ENCODE assay signal across 11 cellular contexts in genomic region chrX:45295587-45295986, GRCh38.
A peak's percentile ranks its signal among the peaks of the same experiment; 100 is the strongest.
DNase-seq lines count a peak whose midpoint lies in the region; ATAC-seq, FAIRE-seq and TF ChIP-seq lines count a peak whose summit lies in the region.
"Had no signal": no experiment of that assay in that cellular context is flagged by ENCODE, and none has a peak within 500 bp of the region (broad histone marks: within the 10 kb centered on the region; RNA-seq: fewer than 3 reads in every experiment).

No MANE protein-coding gene starts in this region.

- intact Hi-C loops in HepG2 (cut with micrococcal nuclease; ENCODE audit: unreplicated experiment) (no loop called here), right lobe of liver (cut with DNase I) (no loop called here)

- no peak overlapping the region for H3K27ac ChIP-seq in HepG2 (ENCODE audit: extremely low read length, insufficient read depth, low read length)
- H3K27ac ChIP-seq in right lobe of liver = no peak overlapping the region

- peak; percentile 4 for FAIRE-seq in HepG2 (lab: Jason Lieb, UNC)
- FAIRE-seq: keratinocyte had no signal

- H3K4me2 ChIP-seq in HepG2 (ENCODE audit: low read depth, low read length) = no peak overlapping the region

- in situ Hi-C loops in HepG2 (cut with HindIII; ENCODE audit: extremely low pct_ligation_motif_present, low pct_unique_long_range_greater_than_20kb) = no loop called here

- TF ChIP-seq POLR2A in HepG2 (IDR thresholded peaks at IDR 0.05; ENCODE audit: insufficient read depth in 1 of 2, low read depth in 2 of 2, low read length in 2 of 2) = no peak
- no peak for TF ChIP-seq POLR2A in right lobe of liver (IDR thresholded peaks at IDR 0.05)

- no peak overlapping the region for H3K4me3 ChIP-seq in HepG2 (replicated peaks in 1 of 3; ENCODE audit: insufficient read depth in 1 of 3, low read depth in 2 of 3, low read length in 3 of 3)
- no peak overlapping the region for H3K4me3 ChIP-seq in right lobe of liver

- 0% methylated on average over 2 of the region's 2 CpGs for WGBS in HepG2 (ENCODE audit: low lambda C conversion rate)
- 11% methylated on average over 2 of the region's 2 CpGs for WGBS in right lobe of liver (ENCODE audit: insufficient coverage, low coverage, low lambda C conversion rate, missing lambda C conversion rate)

- DNase-seq in HepG2 (ENCODE audit: low spot score) = peak; percentile 35
- no peak for DNase-seq in right lobe of liver
- DNase-seq in OCI-M1 (lab: John Stamatoyannopoulos, UW) = peak; percentile 1
- peak; percentile 1 for DNase-seq in fibroblast of gingiva (ENCODE audit: low read depth)
- no peak for DNase-seq in GDM1 (lab: John Stamatoyannopoulos, UW)
- DNase-seq in central memory CD4-positive, alpha-beta T cell = no peak
- DNase-seq: CD4-positive, alpha-beta T cell; right cardiac atrium had no signal

- TF ChIP-seq EP300 in HepG2 (IDR thresholded peaks at IDR 0.05; ENCODE audit: low read depth in 2 of 2, low read length in 2 of 2) (no peak), HepG2 (CRISPR knock-in tag; IDR thresholded peaks at IDR 0.05; ENCODE audit: borderline replicate concordance) (no peak)

- TF ChIP-seq CTCF in HepG2 (CRISPR knock-in tag; IDR thresholded peaks at IDR 0.05) (no peak), right lobe of liver (IDR thresholded peaks at IDR 0.05) (no peak)

- H2AFZ ChIP-seq in HepG2 (ENCODE audit: low read length) = no peak overlapping the region

- CTCF ChIA-PET in HepG2 (lab: Yijun Ruan, JAX; ENCODE audit: low intra/inter-chr PET ratio, low total read pairs) = no interaction called here

- no peaks in the 10 kb centered on the region for H3K9me3 ChIP-seq in HepG2 (ENCODE audit: low read length)
- H3K9me3 ChIP-seq in right lobe of liver = no peaks in the 10 kb centered on the region

- H4K20me1 ChIP-seq in HepG2 (ENCODE audit: insufficient read depth, low read length) = no peaks in the 10 kb centered on the region

- H3K27me3 ChIP-seq in HepG2 (ENCODE audit: control insufficient read depth in 1 of 2, insufficient read depth in 2 of 2, low read length in 2 of 2) (no peaks in the 10 kb centered on the region), right lobe of liver (no peaks in the 10 kb centered on the region)

- H3K79me2 ChIP-seq in HepG2 (ENCODE audit: insufficient read depth, low read length) = no peaks in the 10 kb centered on the region

- H3K4me1 ChIP-seq in HepG2 (ENCODE audit: insufficient read depth, low read length) (no peaks in the 10 kb centered on the region), right lobe of liver (no peaks in the 10 kb centered on the region)

- no peaks in the 10 kb centered on the region for H3K36me3 ChIP-seq in HepG2 (replicated peaks in 1 of 2; ENCODE audit: control insufficient read depth in 1 of 2, insufficient read depth in 2 of 2, low read length in 2 of 2)
- H3K36me3 ChIP-seq in right lobe of liver = no peaks in the 10 kb centered on the region

- no peak overlapping the region for H3K9ac ChIP-seq in HepG2 (ENCODE audit: insufficient read depth, low read depth, low read length)

- ATAC-seq in HepG2 (no peak), right lobe of liver (no peak), HG02938 (IDR thresholded peaks at IDR 0.05; ENCODE audit: unreplicated experiment) (no peak), HG02885 (IDR thresholded peaks at IDR 0.05; ENCODE audit: poor library complexity, unreplicated experiment) (no peak)
- ATAC-seq: right cardiac atrium had no signal

- no TSS peak for BruUV-seq in HepG2 (replicated peaks; lab: Mats Ljungman, UMichigan)

- POLR2A ChIA-PET in HepG2 (lab: Yijun Ruan, JAX) = no interaction called here

- no peak for TF ChIP-seq RAD21 in HepG2 (CRISPR knock-in tag; IDR thresholded peaks at IDR 0.05)

TF ChIP-seq in HepG2, 621 proteins besides CTCF, POLR2A, EP300 and RAD21:
- peak; percentile 95 for TF ChIP-seq THRA (CRISPR knock-in tag; IDR thresholded peaks at IDR 0.05; ENCODE audit: borderline replicate concordance)
- TF ChIP-seq PTBP1 (IDR thresholded peaks at IDR 0.05; ENCODE audit: low read depth, low read length, poor library complexity, severe bottlenecking) = no peak
- TF ChIP-seq ZNF816 (CRISPR knock-in tag; IDR thresholded peaks at IDR 0.05; ENCODE audit: borderline replicate concordance) = no peak
- TF ChIP-seq NR2F6 (IDR thresholded peaks at IDR 0.05) = peak; percentile 47
- no peak for TF ChIP-seq NR2F6 (CRISPR knock-in tag; IDR thresholded peaks at IDR 0.05)
- 0 out of 2 replicates have a peak, but pooled peaks have one; percentile 34 for TF ChIP-seq NR2F2 (IDR thresholded peaks at IDR 0.05; ENCODE audit: borderline replicate concordance, low read depth)
- TF ChIP-seq, protein P1, sequence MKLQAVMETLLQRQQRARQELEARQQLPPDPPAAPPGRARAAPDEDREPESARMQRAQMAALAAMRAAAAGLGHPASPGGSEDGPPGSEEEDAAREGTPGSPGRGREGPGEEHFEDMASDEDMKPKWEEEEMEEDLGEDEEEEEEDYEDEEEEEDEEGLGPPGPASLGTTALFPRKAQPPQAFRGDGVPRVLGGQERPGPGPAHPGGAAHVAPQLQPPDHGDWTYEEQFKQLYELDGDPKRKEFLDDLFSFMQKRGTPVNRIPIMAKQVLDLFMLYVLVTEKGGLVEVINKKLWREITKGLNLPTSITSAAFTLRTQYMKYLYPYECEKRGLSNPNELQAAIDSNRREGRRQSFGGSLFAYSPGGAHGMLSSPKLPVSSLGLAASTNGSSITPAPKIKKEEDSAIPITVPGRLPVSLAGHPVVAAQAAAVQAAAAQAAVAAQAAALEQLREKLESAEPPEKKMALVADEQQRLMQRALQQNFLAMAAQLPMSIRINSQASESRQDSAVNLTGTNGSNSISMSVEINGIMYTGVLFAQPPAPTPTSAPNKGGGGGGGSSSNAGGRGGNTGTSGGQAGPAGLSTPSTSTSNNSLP (IDR thresholded peaks at IDR 0.05; ENCODE audit: low read depth, low read length) = peak; percentile 5; the same call in 1 of the 2 replicates
- TF ChIP-seq DMAP1 (CRISPR knock-in tag; IDR thresholded peaks at IDR 0.05) = no peak
- TF ChIP-seq REPIN1 (CRISPR knock-in tag; IDR thresholded peaks at IDR 0.05; ENCODE audit: borderline replicate concordance, low read depth) = no peak
- no peak for TF ChIP-seq KLF13 (CRISPR knock-in tag; IDR thresholded peaks at IDR 0.05)
- no peak for TF ChIP-seq ARNT2 (CRISPR knock-in tag; IDR thresholded peaks at IDR 0.05; ENCODE audit: low read depth)
- TF ChIP-seq AGO1 (IDR thresholded peaks at IDR 0.05; ENCODE audit: low read depth, low read length, poor library complexity, severe bottlenecking) = no peak
- peak; percentile 78; the same call in 1 of the 2 replicates for TF ChIP-seq RXRB (CRISPR knock-in tag; IDR thresholded peaks at IDR 0.05; ENCODE audit: borderline replicate concordance)
- peak; percentile 32 for TF ChIP-seq ARID5B (CRISPR knock-in tag; IDR thresholded peaks at IDR 0.05)

Comparison
In these comparisons a context has a peak if more than half of its experiments do, and no peak if none do; other contexts are left out.
1. DNase-seq: peak in HepG2 (single experiment), OCI-M1 (single experiment) and fibroblast of gingiva (single experiment); none in right lobe of liver (0 of 3), GDM1 (single experiment) and central memory CD4-positive, alpha-beta T cell (single experiment).